In the genomic region with DNA sequence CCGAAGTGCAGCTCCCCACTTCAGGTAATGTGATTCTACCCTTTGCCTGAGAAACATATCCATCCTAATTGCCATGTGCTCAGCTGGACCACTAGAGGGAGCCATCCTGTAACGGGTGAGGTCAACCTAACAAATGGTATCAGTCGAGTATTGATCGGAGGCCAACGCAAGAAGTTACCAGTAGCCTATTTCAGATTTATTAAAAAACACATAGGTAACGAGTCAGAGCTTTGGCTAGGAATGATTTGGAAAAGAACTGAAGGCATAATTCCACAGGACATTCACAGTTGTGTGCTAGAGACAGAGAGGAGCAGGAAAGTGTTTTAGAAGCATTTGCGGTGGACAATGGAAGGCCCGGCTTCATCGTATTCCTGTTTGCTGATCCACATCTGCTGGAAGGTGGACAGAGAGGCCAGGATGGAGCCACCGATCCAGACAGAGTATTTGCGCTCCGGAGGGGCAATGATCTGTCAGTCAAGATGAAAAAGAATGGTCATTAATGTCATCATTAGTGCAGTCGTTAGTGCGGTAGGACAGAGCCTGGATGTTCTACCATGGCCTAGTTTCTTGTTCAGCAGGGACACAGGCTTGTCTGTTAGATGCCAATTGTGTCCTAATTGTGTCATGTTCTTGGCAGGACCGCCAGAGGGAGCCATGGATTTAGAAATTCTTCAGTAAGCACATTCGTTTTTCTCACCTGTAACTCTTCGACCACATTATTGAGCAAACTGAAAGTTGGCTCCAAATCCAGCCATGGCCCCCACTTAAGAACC, we compare ENCODE assay signal across 8 cellular contexts. TPM values are rescaled to one million over a fixed set of nuclear protein-coding genes. Genes with fewer than 3 reads are reported as not detected.
A peak's percentile ranks its signal among the peaks of the same experiment; 100 is the strongest.
DNase-seq lines count a peak whose midpoint lies in the region; ATAC-seq and TF ChIP-seq lines count a peak whose summit lies in the region.

No MANE protein-coding gene starts in this region.

- ATAC-seq in WTC11 = peak; percentile 73
- ATAC-seq in HG03439 (IDR thresholded peaks at IDR 0.05; ENCODE audit: unreplicated experiment) = no peak

- H3K9me3 Mint-ChIP-seq in WTC11 = no peaks in the 10 kb centered on the region

- H3K4me3 Mint-ChIP-seq in WTC11 = no peak overlapping the region

- H3K4me1 Mint-ChIP-seq in WTC11 = peaks cover 13% of the 10 kb centered on the region

- H3K36me3 Mint-ChIP-seq in WTC11 = no peaks in the 10 kb centered on the region

- POLR2A ChIA-PET in HEK293T (lab: Yijun Ruan, JAX) = interaction anchor here (1.2 to 1.6 kb wide), 2 partner anchors 56 to 99 kb away, joined by 4 read pairs; partner anchors contain the start of gene FAS
- POLR2A ChIA-PET in WTC11 (lab: Charles Lee) = no interaction called here

- CTCF ChIA-PET in HEK293T (lab: Yijun Ruan, JAX) = interaction anchor here (0.6 to 4.9 kb wide), 18 partner anchors 11 to 283 kb away, joined by 3 to 112 read pairs (median 4); partner anchors contain the start of genes CH25H and FAS
- CTCF ChIA-PET in WTC11 (lab: Charles Lee) = interaction anchor here (0.6 to 3.4 kb wide), 39 partner anchors 9 to 370 kb away, joined by 3 to 84 read pairs (median 5); partner anchors contain the start of genes CH25H, FAS, LIPA and STAMBPL1

- H3K27me3 Mint-ChIP-seq in WTC11 (ENCODE audit: low read depth) = no peaks in the 10 kb centered on the region

- peak; percentile 57 for TF ChIP-seq CTCF in WTC11 (IDR thresholded peaks at IDR 0.05)
- TF ChIP-seq CTCF in cardiac fibroblast (IDR thresholded peaks at IDR 0.05; ENCODE audit: low read depth, low read length) = peak; percentile 95

- H3K4me3 ChIP-seq in cardiac fibroblast (replicated peaks in 1 of 2; ENCODE audit: low read depth in 2 of 2, low read length in 2 of 2) = no peak overlapping the region

- DNase-seq in DMS153 (lab: John Stamatoyannopoulos, UW) = peak; percentile 88
- peak; percentile 71 for DNase-seq in HEK293T (ENCODE audit: extremely low spot score)
- peak; percentile 55 for DNase-seq in NCI-H2196 (lab: John Stamatoyannopoulos, UW; ENCODE audit: unreplicated experiment)
- peak; percentile 74 for DNase-seq in WTC11 (ENCODE audit: low spot score)
- DNase-seq in cardiac fibroblast (ENCODE audit: low read depth in 2 of 2) = peak; percentile 90 to 92
- DNase-seq in islet precursor cell = peak; percentile 83
- peak; percentile 40 to 49 for DNase-seq in stimulated activated CD4-positive, alpha-beta T cell treated with anti-CD3 and anti-CD28 coated beads, Interleukin-15, amount 100 ng/mL, for 1 hour (ENCODE audit: low read depth in 1 of 2, low spot score in 1 of 2)

- H3K27ac Mint-ChIP-seq in WTC11 = peak overlapping the region; percentile 92

TF ChIP-seq in HEK293T, 16 proteins besides CTCF, POLR2A, EP300 and RAD21:
- TF ChIP-seq TARDBP (IDR thresholded peaks at IDR 0.05) (no peak), LEF1 (IDR thresholded peaks at IDR 0.05; ENCODE audit: borderline replicate concordance) (no peak), SUZ12 (IDR thresholded peaks at IDR 0.05) (no peak), CTBP1 (IDR thresholded peaks at IDR 0.05; ENCODE audit: borderline replicate concordance) (no peak)

TF ChIP-seq in WTC11, 78 proteins besides CTCF, POLR2A, EP300 and RAD21 (continues in another document):
- TF ChIP-seq JAZF1 (CRISPR knock-in tag; IDR thresholded peaks at IDR 0.05) (no peak), ZBTB21 (CRISPR knock-in tag; IDR thresholded peaks at IDR 0.05; ENCODE audit: borderline replicate concordance) (no peak), NFE2L1 (CRISPR knock-in tag; IDR thresholded peaks at IDR 0.05) (no peak), ZNF121 (CRISPR knock-in tag; IDR thresholded peaks at IDR 0.05) (no peak), NR2C2 (CRISPR knock-in tag; IDR thresholded peaks at IDR 0.05) (no peak), AR (CRISPR knock-in tag; IDR thresholded peaks at IDR 0.05) (no peak), MLX (CRISPR knock-in tag; IDR thresholded peaks at IDR 0.05) (no peak), NR3C1 (CRISPR knock-in tag; conservative IDR thresholded peaks at IDR 0.05; ENCODE audit: low read depth) (no peak), TEAD4 (CRISPR knock-in tag; IDR thresholded peaks at IDR 0.05) (no peak)
- TF ChIP-seq, protein P1, sequence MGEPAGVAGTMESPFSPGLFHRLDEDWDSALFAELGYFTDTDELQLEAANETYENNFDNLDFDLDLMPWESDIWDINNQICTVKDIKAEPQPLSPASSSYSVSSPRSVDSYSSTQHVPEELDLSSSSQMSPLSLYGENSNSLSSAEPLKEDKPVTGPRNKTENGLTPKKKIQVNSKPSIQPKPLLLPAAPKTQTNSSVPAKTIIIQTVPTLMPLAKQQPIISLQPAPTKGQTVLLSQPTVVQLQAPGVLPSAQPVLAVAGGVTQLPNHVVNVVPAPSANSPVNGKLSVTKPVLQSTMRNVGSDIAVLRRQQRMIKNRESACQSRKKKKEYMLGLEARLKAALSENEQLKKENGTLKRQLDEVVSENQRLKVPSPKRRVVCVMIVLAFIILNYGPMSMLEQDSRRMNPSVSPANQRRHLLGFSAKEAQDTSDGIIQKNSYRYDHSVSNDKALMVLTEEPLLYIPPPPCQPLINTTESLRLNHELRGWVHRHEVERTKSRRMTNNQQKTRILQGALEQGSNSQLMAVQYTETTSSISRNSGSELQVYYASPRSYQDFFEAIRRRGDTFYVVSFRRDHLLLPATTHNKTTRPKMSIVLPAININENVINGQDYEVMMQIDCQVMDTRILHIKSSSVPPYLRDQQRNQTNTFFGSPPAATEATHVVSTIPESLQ (CRISPR knock-in tag; IDR thresholded peaks at IDR 0.05) = no peak
- TF ChIP-seq, protein P2, sequence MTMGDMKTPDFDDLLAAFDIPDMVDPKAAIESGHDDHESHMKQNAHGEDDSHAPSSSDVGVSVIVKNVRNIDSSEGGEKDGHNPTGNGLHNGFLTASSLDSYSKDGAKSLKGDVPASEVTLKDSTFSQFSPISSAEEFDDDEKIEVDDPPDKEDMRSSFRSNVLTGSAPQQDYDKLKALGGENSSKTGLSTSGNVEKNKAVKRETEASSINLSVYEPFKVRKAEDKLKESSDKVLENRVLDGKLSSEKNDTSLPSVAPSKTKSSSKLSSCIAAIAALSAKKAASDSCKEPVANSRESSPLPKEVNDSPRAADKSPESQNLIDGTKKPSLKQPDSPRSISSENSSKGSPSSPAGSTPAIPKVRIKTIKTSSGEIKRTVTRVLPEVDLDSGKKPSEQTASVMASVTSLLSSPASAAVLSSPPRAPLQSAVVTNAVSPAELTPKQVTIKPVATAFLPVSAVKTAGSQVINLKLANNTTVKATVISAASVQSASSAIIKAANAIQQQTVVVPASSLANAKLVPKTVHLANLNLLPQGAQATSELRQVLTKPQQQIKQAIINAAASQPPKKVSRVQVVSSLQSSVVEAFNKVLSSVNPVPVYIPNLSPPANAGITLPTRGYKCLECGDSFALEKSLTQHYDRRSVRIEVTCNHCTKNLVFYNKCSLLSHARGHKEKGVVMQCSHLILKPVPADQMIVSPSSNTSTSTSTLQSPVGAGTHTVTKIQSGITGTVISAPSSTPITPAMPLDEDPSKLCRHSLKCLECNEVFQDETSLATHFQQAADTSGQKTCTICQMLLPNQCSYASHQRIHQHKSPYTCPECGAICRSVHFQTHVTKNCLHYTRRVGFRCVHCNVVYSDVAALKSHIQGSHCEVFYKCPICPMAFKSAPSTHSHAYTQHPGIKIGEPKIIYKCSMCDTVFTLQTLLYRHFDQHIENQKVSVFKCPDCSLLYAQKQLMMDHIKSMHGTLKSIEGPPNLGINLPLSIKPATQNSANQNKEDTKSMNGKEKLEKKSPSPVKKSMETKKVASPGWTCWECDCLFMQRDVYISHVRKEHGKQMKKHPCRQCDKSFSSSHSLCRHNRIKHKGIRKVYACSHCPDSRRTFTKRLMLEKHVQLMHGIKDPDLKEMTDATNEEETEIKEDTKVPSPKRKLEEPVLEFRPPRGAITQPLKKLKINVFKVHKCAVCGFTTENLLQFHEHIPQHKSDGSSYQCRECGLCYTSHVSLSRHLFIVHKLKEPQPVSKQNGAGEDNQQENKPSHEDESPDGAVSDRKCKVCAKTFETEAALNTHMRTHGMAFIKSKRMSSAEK (CRISPR knock-in tag; IDR thresholded peaks at IDR 0.05; ENCODE audit: borderline replicate concordance) = no peak

RNA-seq across cellular contexts. Expression of gene ACTA2, which starts 17.5 kb away (rescaled TPM):
- total RNA-seq in WTC11 (2021) = 4.4 to 7.3 TPM (median 5.3 TPM) in 3 replicates

RNA-seq across cellular contexts. Expression of gene STAMBPL1, which starts 55.0 kb away (rescaled TPM):
- total RNA-seq in WTC11 (2021) = 3.9 to 4.6 TPM (median 4.2 TPM) in 3 replicates

RNA-seq across cellular contexts. Expression of gene FAS, which starts 55.5 kb away (rescaled TPM):
- 2.1 to 4.1 TPM (median 3.3 TPM) in 3 replicates for total RNA-seq in WTC11 (2021)
